In the genomic region with DNA sequence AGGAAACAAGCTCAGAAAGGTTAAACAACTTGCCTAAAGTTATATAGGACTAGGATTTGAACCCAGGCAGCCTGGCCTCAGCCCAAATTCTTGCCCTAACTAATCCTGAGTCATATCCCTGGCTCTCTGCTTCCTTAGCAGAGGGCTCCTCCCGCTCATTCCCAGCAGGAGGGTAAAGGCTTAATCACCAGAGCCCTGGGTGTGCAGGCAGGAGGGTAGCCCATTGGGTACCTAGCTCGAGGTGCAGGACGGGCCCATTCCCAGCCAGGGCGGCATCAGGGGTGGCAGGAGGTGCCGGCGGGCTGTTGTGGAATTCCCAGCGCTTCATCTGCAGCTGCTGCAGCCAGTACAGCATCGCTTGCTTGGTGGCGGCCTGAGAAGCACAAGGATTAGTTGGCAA, we compare ENCODE assay signal across 12 cellular contexts. TPM values are rescaled to one million over a fixed set of nuclear protein-coding genes. Genes with fewer than 3 reads are reported as not detected.
DNase-seq lines count a peak whose midpoint lies in the region; ATAC-seq and TF ChIP-seq lines count a peak whose summit lies in the region.
"Had no signal": no experiment of that assay in that cellular context is flagged by ENCODE, and none has a peak within 500 bp of the region (broad histone marks: within the 10 kb centered on the region; RNA-seq: fewer than 3 reads in every experiment).

No MANE protein-coding gene starts in this region.

- no peaks in the 10 kb centered on the region for H3K27me3 Mint-ChIP-seq in natural killer cell (ENCODE audit: low read depth in 2 of 2)
- H3K27me3 Mint-ChIP-seq: T-helper 17 cell had no signal

- intact Hi-C loops in natural killer cell (cut with micrococcal nuclease): loop anchor here (10.0 kb wide), 1 partner anchor 147 kb away; no protein-coding TSS in a partner anchor

- DNase-seq in GM03348 (ENCODE audit: low spot score) (peak; percentile 73), RKO (ENCODE audit: low spot score) (peak; percentile 82), retinal pigment epithelial cell (ENCODE audit: low read depth) (peak; percentile 80), C1 segment of cervical spinal cord (lab: John Stamatoyannopoulos, UW) (no peak), amygdala (lab: John Stamatoyannopoulos, UW) (no peak), natural killer cell (no peak)
- DNase-seq: NCI-H82, T-helper 17 cell had no signal

- peaks cover 37 to 43% of the 10 kb centered on the region in 2 donors for H3K4me1 Mint-ChIP-seq in natural killer cell

- peak overlapping the region; percentile 2 for H3K4me3 ChIP-seq in retinal pigment epithelial cell (ENCODE audit: low read length)
- H3K4me3 ChIP-seq: heart left ventricle had no signal

- ATAC-seq in esophagus mucosa (peak; percentile 53), natural killer cell (no peak), HG03135 (IDR thresholded peaks at IDR 0.05; ENCODE audit: unreplicated experiment) (no peak)
- ATAC-seq: heart left ventricle, T-helper 17 cell had no signal

- TF ChIP-seq CTCF in retinal pigment epithelial cell (conservative IDR thresholded peaks at IDR 0.05; ENCODE audit: low read depth, low read length) (no peak), natural killer cell (IDR thresholded peaks at IDR 0.05) (no peak)

- H3K36me3 Mint-ChIP-seq in natural killer cell: no peaks in the 10 kb centered on the region
- H3K36me3 Mint-ChIP-seq: brain had no signal

- H3K4me3 Mint-ChIP-seq in natural killer cell: no peak overlapping the region
- H3K4me3 Mint-ChIP-seq: T-helper 17 cell had no signal

- no peak overlapping the region for H3K27ac Mint-ChIP-seq in natural killer cell
- H3K27ac Mint-ChIP-seq: brain, T-helper 17 cell had no signal

- no peaks in the 10 kb centered on the region for H3K9me3 Mint-ChIP-seq in natural killer cell

RNA-seq across cellular contexts. Expression of gene TBC1D2, which starts 3.9 kb away (rescaled TPM):
- total RNA-seq in esophagus mucosa (56.0 TPM), natural killer cell (1 to 10 TPM; 5.0 to 8.9 (median 7.0) TPM)

RNA-seq across cellular contexts. Expression of gene CORO2A, which starts 59.1 kb away (rescaled TPM):
- total RNA-seq in esophagus mucosa: 21.2 TPM
- total RNA-seq in natural killer cell: 1 to 10 TPM; 1.9 to 3.6 (median 2.3) TPM

Comparison
In these comparisons a context has a peak if more than half of its experiments do, and no peak if none do; other contexts are left out.
1. DNase-seq: peak in GM03348 (single experiment), RKO (single experiment) and retinal pigment epithelial cell (single experiment); none in C1 segment of cervical spinal cord (0 of 14), amygdala (0 of 56) and natural killer cell (single experiment).